ENCODE assay signal across 25 cellular contexts in genomic region chr14:75363570-75364227, GRCh38.
DNase-seq lines count a peak whose midpoint lies in the region; ATAC-seq, FAIRE-seq and TF ChIP-seq lines count a peak whose summit lies in the region.
"Had no signal": no experiment of that assay in that cellular context is flagged by ENCODE, and none has a peak within 500 bp of the region (broad histone marks: within the 10 kb centered on the region; RNA-seq: fewer than 3 reads in every experiment).

No MANE protein-coding gene starts in this region.

- no peaks in the 10 kb centered on the region for H3K79me2 ChIP-seq in GM12878 (ENCODE audit: control insufficient read depth, insufficient read depth, low read length)
- H3K79me2 ChIP-seq: parathyroid adenoma had no signal

- TF ChIP-seq RAD21 in GM12878 (IDR thresholded peaks at IDR 0.05; ENCODE audit: insufficient read depth, low read depth, low read length), result no peak

- POLR2A ChIA-PET in GM12878 (lab: Charles Lee), result interaction anchor here (0.6 to 1.0 kb wide), 2 partner anchors 124 to 734 kb away, joined by 3 to 4 read pairs; no protein-coding TSS in a partner anchor

- SMC1A ChIA-PET in GM12878 (lab: Charles Lee; ENCODE audit: uncharacterized antibody, unreplicated experiment), result interaction anchor here (0.7 to 2.3 kb wide), 8 partner anchors 12 to 123 kb away, joined by 3 to 8 read pairs (median 4); no protein-coding TSS in a partner anchor

- peak overlapping the region; percentile 42 for H2AFZ ChIP-seq in GM12878 (ENCODE audit: control insufficient read depth, low read depth, low read length)
- H2AFZ ChIP-seq: parathyroid adenoma had no signal

- H3K9me3 ChIP-seq in GM12878 (replicated peaks; ENCODE audit: control insufficient read depth, insufficient read depth, low read length) (no peaks in the 10 kb centered on the region), BE2C (no peaks in the 10 kb centered on the region)
- H3K9me3 ChIP-seq: left ventricle myocardium inferior, mucosa of descending colon, right lobe of liver had no signal

- no peak for TF ChIP-seq CTCF in GM12878 (IDR thresholded peaks at IDR 0.05 in 2 of 3, conservative IDR thresholded peaks at IDR 0.05 in 1 of 3; ENCODE audit: control insufficient read depth in 2 of 3, extremely low read depth in 1 of 3, insufficient read depth in 1 of 3, low read depth in 3 of 3, low read length in 3 of 3)
- no peak for TF ChIP-seq CTCF in BE2C (IDR thresholded peaks at IDR 0.05; ENCODE audit: low read depth, low read length)

- peak overlapping the region; percentile 49 for H3K4me2 ChIP-seq in GM12878 (ENCODE audit: control insufficient read depth, insufficient read depth)

- FAIRE-seq in GM12878 (lab: Jason Lieb, UNC), result peak; percentile 92
- FAIRE-seq: bronchial epithelial cell had no signal

- in situ Hi-C loops in GM12878 (cut with MboI), result no loop called here

- RAD21 ChIA-PET in GM12878 (lab: Charles Lee; ENCODE audit: unreplicated experiment), result interaction anchor here (0.6 kb wide), 1 partner anchor 9 kb away, joined by 3 read pairs; no protein-coding TSS in a partner anchor

- H3K4me1 ChIP-seq in GM12878 (ENCODE audit: control insufficient read depth, insufficient read depth, low read length) (0 out of 2 replicates have a peak, but pooled peaks cover 3% of the 10 kb centered on the region), BE2C (peaks cover 7% of the 10 kb centered on the region; the same call in 1 of the 2 replicates)
- H3K4me1 ChIP-seq: parathyroid adenoma had no signal

- CTCF ChIA-PET in GM12878 (lab: Yijun Ruan, JAX), result interaction anchor here (1.3 to 2.0 kb wide), 3 partner anchors 13 to 90 kb away, joined by 4 to 8 read pairs (median 6); no protein-coding TSS in a partner anchor

- DNase-seq in AG08395 (ENCODE audit: low spot score) (peak; percentile 24), GM03348 (ENCODE audit: low spot score) (peak; percentile 45), GM12878 (ENCODE audit: low read depth, low spot score) (no peak), sciatic nerve (ENCODE audit: low spot score) (no peak), OCI-M2 (lab: John Stamatoyannopoulos, UW; ENCODE audit: unreplicated experiment) (no peak), BE2C (no peak), NCI-H82 treated with DMSO at 0.1 percent for 48 hours (lab: John Stamatoyannopoulos, UW; ENCODE audit: unreplicated experiment) (no peak), globus pallidus (ENCODE audit: low spot score) (no peak)
- DNase-seq: activated CD4-positive, alpha-beta T cell treated with anti-CD3 and anti-CD28 coated beads, Interleukin-2, amount 10 ng/mL, durations not matched to agents 7 days and 5 days; activated CD8-positive, alpha-beta memory T cell treated with anti-CD3 and anti-CD28 coated beads, Interleukin-2, amount 50 U/mL, for 4 hours; activated effector memory CD4-positive, alpha-beta T cell treated with anti-CD3 and anti-CD28 coated beads, Interleukin-2, amount 50 U/mL, for 16 hours; amniotic stem cell; DND-41; Kasumi-1; left ventricle myocardium inferior; mucosa of descending colon; NCI-H1092 treated with DMSO at 0.1 percent for 48 hours; NCI-H2029 had no signal

- no peaks in the 10 kb centered on the region for H3K36me3 ChIP-seq in GM12878 (ENCODE audit: control insufficient read depth in 2 of 2, insufficient read depth in 2 of 2, low read length in 1 of 2)
- no peaks in the 10 kb centered on the region for H3K36me3 ChIP-seq in BE2C
- H3K36me3 ChIP-seq: left ventricle myocardium inferior, right lobe of liver had no signal

- no peaks in the 10 kb centered on the region for H4K20me1 ChIP-seq in GM12878 (ENCODE audit: control insufficient read depth, insufficient read depth)

- H3K4me3 ChIP-seq in GM12878 (no peak overlapping the region), BE2C (ENCODE audit: low read depth, low read length) (no peak overlapping the region)
- H3K4me3 ChIP-seq: coronary artery, left ventricle myocardium inferior, mucosa of descending colon, right lobe of liver had no signal

- intact Hi-C loops in GM12878 (cut with micrococcal nuclease; ENCODE audit: unreplicated experiment) (no loop called here), sciatic nerve (cut with DNase I) (no loop called here)

- no peak for TF ChIP-seq EP300 in GM12878 (IDR thresholded peaks at IDR 0.05; ENCODE audit: borderline replicate concordance in 1 of 2, control insufficient read depth in 1 of 2, low read depth in 2 of 2, low read length in 2 of 2)

- H3K27ac ChIP-seq in GM12878 (ENCODE audit: control insufficient read depth, insufficient read depth), result no peak overlapping the region
- H3K27ac ChIP-seq: left ventricle myocardium inferior, parathyroid adenoma, right lobe of liver, RWPE1, VCaP had no signal

- H3K27me3 ChIP-seq in GM12878 (replicated peaks in 1 of 2; ENCODE audit: control insufficient read depth in 2 of 2, insufficient read depth in 2 of 2, low read length in 1 of 2) (no peaks in the 10 kb centered on the region), BE2C (no peaks in the 10 kb centered on the region)
- H3K27me3 ChIP-seq: right lobe of liver had no signal

- TF ChIP-seq POLR2A in GM12878 (IDR thresholded peaks at IDR 0.05; ENCODE audit: low read depth, low read length), result no peak

- H3K9ac ChIP-seq in GM12878 (ENCODE audit: control insufficient read depth, insufficient read depth, low read length), result no peak overlapping the region
- H3K9ac ChIP-seq: parathyroid adenoma had no signal

- BruUV-seq in GM12878 (replicated peaks; lab: Mats Ljungman, UMichigan), result no TSS peak

- 61% methylated on average over 4 of the region's 4 CpGs for WGBS in GM12878 (ENCODE audit: insufficient coverage, insufficient replicate concordance, low lambda C conversion rate, missing lambda C conversion rate)

- ATAC-seq in GM12878 (peak; percentile 34; the same call in 1 of the 3 replicates), sciatic nerve (peak; percentile 61)
- ATAC-seq: mucosa of descending colon, SK-N-SH treated with all-trans-retinoic acid at 6 μM for 48 hours had no signal

TF ChIP-seq in GM12878, 131 proteins besides CTCF, POLR2A, EP300 and RAD21:
- no peak for TF ChIP-seq PAX8 (IDR thresholded peaks at IDR 0.05)
- TF ChIP-seq TCF3 (IDR thresholded peaks at IDR 0.05; ENCODE audit: borderline replicate concordance, insufficient read depth, low read depth, low read length), result 0 out of 2 replicates have a peak, but pooled peaks have one; percentile 28
- TF ChIP-seq NFIC (IDR thresholded peaks at IDR 0.05; ENCODE audit: low read depth, low read length), result no peak
- TF ChIP-seq, protein P1, sequence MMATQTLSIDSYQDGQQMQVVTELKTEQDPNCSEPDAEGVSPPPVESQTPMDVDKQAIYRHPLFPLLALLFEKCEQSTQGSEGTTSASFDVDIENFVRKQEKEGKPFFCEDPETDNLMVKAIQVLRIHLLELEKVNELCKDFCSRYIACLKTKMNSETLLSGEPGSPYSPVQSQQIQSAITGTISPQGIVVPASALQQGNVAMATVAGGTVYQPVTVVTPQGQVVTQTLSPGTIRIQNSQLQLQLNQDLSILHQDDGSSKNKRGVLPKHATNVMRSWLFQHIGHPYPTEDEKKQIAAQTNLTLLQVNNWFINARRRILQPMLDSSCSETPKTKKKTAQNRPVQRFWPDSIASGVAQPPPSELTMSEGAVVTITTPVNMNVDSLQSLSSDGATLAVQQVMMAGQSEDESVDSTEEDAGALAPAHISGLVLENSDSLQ (IDR thresholded peaks at IDR 0.05), result peak; percentile 62

Comparison
In these comparisons a context has a peak if more than half of its experiments do, and no peak if none do; other contexts are left out.
1. DNase-seq: peak in AG08395 (single experiment) and GM03348 (single experiment); none in GM12878 (single experiment), sciatic nerve (single experiment), OCI-M2 (single experiment), BE2C (single experiment), NCI-H82 treated with DMSO at 0.1 percent for 48 hours (single experiment) and globus pallidus (single experiment).